ENCODE assay signal across 1 cellular context in the genomic region with DNA sequence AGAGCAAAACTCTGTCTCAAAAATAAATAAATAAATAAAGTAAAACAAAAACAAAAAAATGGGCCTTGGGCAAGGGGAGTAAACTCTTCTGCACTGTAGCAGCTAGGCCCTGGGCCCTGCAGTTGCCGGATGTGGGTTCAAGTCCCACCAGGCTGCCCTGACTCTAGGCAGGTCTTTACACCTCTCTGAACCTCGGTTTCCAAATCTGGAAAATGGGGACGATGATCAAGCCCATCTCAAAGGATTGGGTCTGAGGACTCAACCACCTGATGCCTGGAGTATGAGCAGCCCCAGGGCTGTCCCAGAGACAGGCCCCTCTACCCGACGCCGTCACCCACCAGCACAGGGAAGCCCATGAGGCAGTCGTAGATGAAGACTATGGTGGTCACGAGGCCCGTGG.
TF ChIP-seq lines count a peak whose summit lies in the region.

No MANE protein-coding gene starts in this region.

TF ChIP-seq in HepG2, 621 proteins besides CTCF, POLR2A, EP300 and RAD21:
- TF ChIP-seq SIN3B (IDR thresholded peaks at IDR 0.05; ENCODE audit: low read length) (no peak), ZNF629 (CRISPR knock-in tag; conservative IDR thresholded peaks at IDR 0.05) (peak; percentile 39; the same call in 1 of the 2 replicates)
TF ChIP-seq in HepG2: peak in this region for 1.
